Comparison of ENCODE assay signal across 14 cellular contexts in genomic region chr15:39499701-39500100, GRCh38.
"Had no signal": no experiment of that assay in that cellular context is flagged by ENCODE, and none has a peak within 500 bp of the region (broad histone marks: within the 10 kb centered on the region; RNA-seq: fewer than 3 reads in every experiment).

No MANE protein-coding gene starts in this region.

- H3K4me3 Mint-ChIP-seq: activated CD4-positive, alpha-beta T cell treated with anti-CD3 and anti-CD28 coated beads, Interleukin-2, amount 10 ng/mL, durations not matched to agents 7 days and 5 days; activated CD8-positive, alpha-beta T cell treated with anti-CD3 and anti-CD28 coated beads, Interleukin-2, amount 10 ng/mL, durations not matched to agents 7 days and 5 days; activated naive CD4-positive, alpha-beta T cell treated with anti-CD3 and anti-CD28 coated beads for 36 hours; activated T-cell treated with anti-CD3 and anti-CD28 coated beads, Interleukin-2, amount 50 U/mL, for 4 hours; central memory CD8-positive, alpha-beta T cell; endodermal cell; memory B cell; naive thymus-derived CD8-positive, alpha-beta T cell had no signal

- DNase-seq: activated CD4-positive, alpha-beta T cell treated with anti-CD3 and anti-CD28 coated beads, Interleukin-2, amount 10 ng/mL, durations not matched to agents 7 days and 5 days; activated CD8-positive, alpha-beta memory T cell treated with anti-CD3 and anti-CD28 coated beads, Interleukin-2, amount 50 U/mL, for 4 hours; activated CD8-positive, alpha-beta T cell treated with anti-CD3 and anti-CD28 coated beads, Interleukin-2, amount 10 ng/mL, durations not matched to agents 7 days and 5 days; activated naive CD4-positive, alpha-beta T cell treated with anti-CD3 and anti-CD28 coated beads for 36 hours; activated T-cell treated with anti-CD3 and anti-CD28 coated beads, Interleukin-2, amount 50 U/mL, for 4 hours; aorta; colonic mucosa; endodermal cell; naive thymus-derived CD8-positive, alpha-beta T cell; spleen; stimulated activated naive CD4-positive, alpha-beta T cell treated with Interleukin-2 at 50 U/mL for 16 hours had no signal

- H3K27ac Mint-ChIP-seq: activated CD4-positive, alpha-beta T cell treated with anti-CD3 and anti-CD28 coated beads, Interleukin-2, amount 10 ng/mL, durations not matched to agents 7 days and 5 days; activated CD8-positive, alpha-beta T cell treated with anti-CD3 and anti-CD28 coated beads, Interleukin-2, amount 10 ng/mL, durations not matched to agents 7 days and 5 days; activated naive CD4-positive, alpha-beta T cell treated with anti-CD3 and anti-CD28 coated beads for 36 hours; endodermal cell; memory B cell; naive thymus-derived CD8-positive, alpha-beta T cell had no signal

- H3K4me1 Mint-ChIP-seq: endodermal cell, memory B cell had no signal

- H3K36me3 Mint-ChIP-seq: memory B cell had no signal

- H3K9me3 Mint-ChIP-seq: activated CD4-positive, alpha-beta T cell treated with anti-CD3 and anti-CD28 coated beads, Interleukin-2, amount 10 ng/mL, durations not matched to agents 7 days and 5 days; activated naive CD4-positive, alpha-beta T cell treated with anti-CD3 and anti-CD28 coated beads for 36 hours; activated T-cell treated with anti-CD3 and anti-CD28 coated beads, Interleukin-2, amount 50 U/mL, for 4 hours; central memory CD8-positive, alpha-beta T cell; endodermal cell; memory B cell; naive thymus-derived CD8-positive, alpha-beta T cell had no signal

- ATAC-seq: activated CD4-positive, CD25-positive, alpha-beta regulatory T cell treated with anti-CD3 and anti-CD28 coated beads, Interleukin-2, amount 50 U/mL, for 24 hours; activated CD8-positive, alpha-beta T cell treated with anti-CD3 and anti-CD28 coated beads, Interleukin-2, amount 10 ng/mL, durations not matched to agents 7 days and 5 days; activated T-cell treated with anti-CD3 and anti-CD28 coated beads, Interleukin-2, amount 50 U/mL, for 4 hours; naive thymus-derived CD8-positive, alpha-beta T cell had no signal
